20 cellular contexts compared by ENCODE assay signal in the genomic region with DNA sequence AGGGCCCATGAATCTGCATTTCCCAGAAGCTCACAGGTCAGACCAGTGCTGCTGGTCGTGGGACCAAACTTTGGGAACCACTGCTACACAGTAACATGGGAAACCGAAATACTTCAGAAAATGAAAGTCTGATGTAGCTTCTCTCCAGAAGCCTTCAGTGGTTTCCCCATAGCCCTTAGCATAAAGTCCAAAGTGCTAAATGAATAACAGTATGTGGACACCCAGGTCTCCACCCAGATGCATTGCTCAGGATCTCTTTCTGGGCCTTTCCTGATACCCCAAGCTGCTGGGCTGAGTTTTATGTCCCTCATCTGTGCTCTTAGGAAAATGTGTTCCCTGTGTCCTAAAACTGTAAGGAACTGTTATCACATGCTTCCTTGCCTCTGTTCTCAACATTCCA.
DNase-seq lines count a peak whose midpoint lies in the region; ATAC-seq and TF ChIP-seq lines count a peak whose summit lies in the region.
"Had no signal": no experiment of that assay in that cellular context is flagged by ENCODE, and none has a peak within 500 bp of the region (broad histone marks: within the 10 kb centered on the region; RNA-seq: fewer than 3 reads in every experiment).

No MANE protein-coding gene starts in this region.

- H3K36me3 ChIP-seq in duodenal mucosa (ENCODE audit: control insufficient read depth in 1 of 2, insufficient read depth in 2 of 2, low read length in 2 of 2) (no peaks in the 10 kb centered on the region), muscle layer of duodenum (ENCODE audit: control insufficient read depth in 1 of 2, insufficient read depth in 2 of 2, low read length in 2 of 2) (no peaks in the 10 kb centered on the region)
- H3K36me3 ChIP-seq: BE2C, prostate gland, tibial nerve had no signal

- no peaks in the 10 kb centered on the region for H3K27me3 ChIP-seq in duodenal mucosa (ENCODE audit: control insufficient read depth in 1 of 2, insufficient read depth in 2 of 2, low read length in 2 of 2)
- H3K27me3 ChIP-seq in muscle layer of duodenum (ENCODE audit: low read depth, low read length), result no peaks in the 10 kb centered on the region
- H3K27me3 ChIP-seq: BE2C, MG63, tibial nerve had no signal

- peak; percentile 63 for DNase-seq in HT-29 (ENCODE audit: low spot score)
- DNase-seq in stimulated activated naive CD8-positive, alpha-beta T cell treated with anti-CD3 and anti-CD28 coated beads, Interleukin-15, Interleukin-2, amounts not matched to agents 100 U/mL and 50 U/mL, for 24 hours, result no peak
- no peak for DNase-seq in erythroblast (lab: John Stamatoyannopoulos, UW)
- no peak for DNase-seq in NCI-H226
- DNase-seq: activated CD4-positive, alpha-beta T cell treated with anti-CD3 and anti-CD28 coated beads, Interleukin-2, amount 50 U/mL, for 1 hour; activated naive CD4-positive, alpha-beta T cell treated with anti-CD3 and anti-CD28 coated beads for 36 hours; BE2C; GM23248; MG63; NCI-H1694; NCI-H345; nephron progenitor cell; stimulated activated CD4-positive, alpha-beta T cell treated with anti-CD3 and anti-CD28 coated beads, Interleukin-12 subunit alpha, Interleukin-12 subunit beta, amount 100 ng/mL, for 4 hours had no signal

- no peak for TF ChIP-seq POLR2A in erythroblast (IDR thresholded peaks at IDR 0.05; ENCODE audit: low read length)

- H3K4me1 ChIP-seq in duodenal mucosa (ENCODE audit: control insufficient read depth in 1 of 2, insufficient read depth in 2 of 2, low read length in 2 of 2) (peaks cover 23 to 46% of the 10 kb centered on the region in 2 donors), muscle layer of duodenum (ENCODE audit: control insufficient read depth in 1 of 2, insufficient read depth in 2 of 2, low read length in 2 of 2) (peaks cover 0 to 13% of the 10 kb centered on the region in 2 donors)

- no peaks in the 10 kb centered on the region for H3K9me3 ChIP-seq in duodenal mucosa (ENCODE audit: control insufficient read depth in 1 of 2, low read length in 2 of 2)
- no peaks in the 10 kb centered on the region for H3K9me3 ChIP-seq in muscle layer of duodenum (ENCODE audit: control insufficient read depth in 1 of 2, low read length in 2 of 2)
- H3K9me3 ChIP-seq: BE2C, MG63, prostate gland, tibial nerve had no signal

- H3K4me3 ChIP-seq in duodenal mucosa (ENCODE audit: low read depth in 1 of 2, low read length in 2 of 2) (peak overlapping the region; percentile 46 to 50), muscle layer of duodenum (ENCODE audit: low read depth in 1 of 2, low read length in 2 of 2) (no peak overlapping the region)
- H3K4me3 ChIP-seq: GM23248, MG63, prostate gland, tibial nerve had no signal

- peak overlapping the region in 1 of 2 donors; percentile 5 for H3K9ac ChIP-seq in duodenal mucosa (ENCODE audit: low read depth in 1 of 2, low read length in 2 of 2)
- H3K9ac ChIP-seq: GM23248 had no signal

- peak overlapping the region; percentile 53 for H3K27ac ChIP-seq in duodenal mucosa (ENCODE audit: low read depth, low read length)
- H3K27ac ChIP-seq in muscle layer of duodenum (ENCODE audit: low read length), result peak overlapping the region; percentile 45
- H3K27ac ChIP-seq: GM23248, prostate gland, tibial nerve had no signal

- ATAC-seq in GM18870 (IDR thresholded peaks at IDR 0.05; ENCODE audit: unreplicated experiment) (peak; percentile 51), HG03097 (IDR thresholded peaks at IDR 0.05; ENCODE audit: low FRiP score, unreplicated experiment) (no peak)
- ATAC-seq in stimulated activated naive CD8-positive, alpha-beta T cell treated with anti-CD3 and anti-CD28 coated beads, Interleukin-15, Interleukin-2, amounts not matched to agents 100 U/mL and 50 U/mL, for 24 hours, result no peak
- ATAC-seq: stimulated activated effector memory CD8-positive, alpha-beta T cell treated with anti-CD3 and anti-CD28 coated beads, Interleukin-12 subunit alpha, Interleukin-12 subunit beta, amount 100 ng/mL, for 72 hours had no signal

Comparison
In these comparisons a context has a peak if more than half of its experiments do, and no peak if none do; other contexts are left out.
1. H3K4me3 ChIP-seq: peak in duodenal mucosa (2 of 2); none in muscle layer of duodenum (0 of 2).